ENCODE assay signal across 18 cellular contexts in the genomic region with DNA sequence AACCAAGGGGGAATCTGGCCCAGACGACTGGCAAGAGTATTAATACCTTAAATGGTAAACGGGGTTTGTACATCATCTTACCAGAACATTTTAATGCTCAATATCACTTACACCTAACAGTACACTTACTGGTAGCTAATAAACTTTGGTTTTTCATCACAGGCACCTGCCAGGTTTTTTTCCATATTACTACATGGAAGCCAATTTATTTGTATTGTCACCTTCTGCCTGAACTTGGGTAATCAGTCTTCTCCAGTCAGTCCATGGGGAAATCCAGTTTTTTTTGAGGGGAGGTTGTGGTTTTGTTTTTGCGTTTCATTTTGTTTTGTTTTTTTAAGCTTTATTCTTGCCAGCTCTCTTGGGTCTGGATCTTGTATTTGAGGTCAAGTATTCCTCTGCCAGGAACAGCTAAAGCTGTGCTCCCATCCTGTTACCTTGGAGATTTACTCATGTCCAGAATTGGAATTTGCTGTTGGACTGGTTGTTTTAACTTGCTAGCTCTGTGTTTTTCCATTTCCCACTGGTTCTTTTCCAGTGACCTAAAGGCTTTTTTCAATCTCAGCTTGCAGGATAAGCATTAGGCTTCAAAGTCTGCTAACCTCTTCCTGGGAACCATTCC. TPM values are rescaled to one million over a fixed set of nuclear protein-coding genes. Genes with fewer than 3 reads are reported as not detected.
DNase-seq lines count a peak whose midpoint lies in the region; ATAC-seq and TF ChIP-seq lines count a peak whose summit lies in the region.
"Had no signal": no experiment of that assay in that cellular context is flagged by ENCODE, and none has a peak within 500 bp of the region (broad histone marks: within the 10 kb centered on the region; RNA-seq: fewer than 3 reads in every experiment).

No MANE protein-coding gene starts in this region.

- TF ChIP-seq CTCF in right atrium auricular region (IDR thresholded peaks at IDR 0.05) (no peak), osteoblast (IDR thresholded peaks at IDR 0.05; ENCODE audit: extremely low read depth, low read depth, low read length) (no peak), GM13977 (IDR thresholded peaks at IDR 0.05; ENCODE audit: extremely low read depth, insufficient read depth, missing control alignments) (no peak)

- H3K4me2 ChIP-seq in osteoblast (ENCODE audit: insufficient read depth, low read length): no peak overlapping the region

- no peaks in the 10 kb centered on the region for H3K79me2 ChIP-seq in osteoblast (ENCODE audit: insufficient read depth, low read length)

- no peaks in the 10 kb centered on the region for H4K20me1 ChIP-seq in osteoblast (ENCODE audit: insufficient read depth, low read length)

- H2AFZ ChIP-seq in osteoblast (ENCODE audit: low read length): peak overlapping the region; percentile 20

- ATAC-seq in Right ventricle myocardium superior (ENCODE audit: poor library complexity) (peak; percentile 91), HG03135 (IDR thresholded peaks at IDR 0.05; ENCODE audit: unreplicated experiment) (no peak)
- ATAC-seq: PC-3 had no signal

- no peak for DNase-seq in Right ventricle myocardium superior
- no peak for DNase-seq in right atrium auricular region (ENCODE audit: low spot score)
- peak; percentile 24 for DNase-seq in fibroblast of the conjunctiva (ENCODE audit: low read depth)
- no peak for DNase-seq in osteoblast (ENCODE audit: insufficient read length, low spot score, missing footprints)
- no peak for DNase-seq in activated CD8-positive, alpha-beta memory T cell treated with anti-CD3 and anti-CD28 coated beads for 24 hours
- no peak for DNase-seq in dermis blood vessel endothelial cell
- DNase-seq in GM13977 (ENCODE audit: low spot score): no peak
- DNase-seq: activated effector memory CD4-positive, alpha-beta T cell treated with anti-CD3 and anti-CD28 coated beads, Interleukin-2, amount 50 U/mL, for 16 hours; CD8-positive, alpha-beta memory T cell; HFFc6; NCI-H146; NCI-H524 treated with DMSO at 0.1 percent for 48 hours; PC-3; transverse colon had no signal

- intact Hi-C loops in Right ventricle myocardium superior (cut with DNase I): no loop called here

- H3K4me1 ChIP-seq in right atrium auricular region (no peaks in the 10 kb centered on the region), osteoblast (ENCODE audit: insufficient read depth, low read length) (no peaks in the 10 kb centered on the region)
- H3K4me1 ChIP-seq: transverse colon had no signal

- H3K9me3 ChIP-seq in right atrium auricular region (no peaks in the 10 kb centered on the region), osteoblast (ENCODE audit: low read depth, low read length) (no peaks in the 10 kb centered on the region)
- H3K9me3 ChIP-seq: transverse colon had no signal

- H3K27me3 ChIP-seq in right atrium auricular region: no peaks in the 10 kb centered on the region
- H3K27me3 ChIP-seq in osteoblast (ENCODE audit: insufficient read depth, low read length): no peaks in the 10 kb centered on the region
- H3K27me3 ChIP-seq: cardiac muscle cell, transverse colon had no signal

- H3K4me3 ChIP-seq in right atrium auricular region: no peak overlapping the region
- no peak overlapping the region for H3K4me3 ChIP-seq in osteoblast (ENCODE audit: insufficient read depth, low read length)
- H3K4me3 ChIP-seq: cardiac muscle cell, transverse colon had no signal

- in situ Hi-C loops in GM13977 (cut with MboI; ENCODE audit: low pct_unique_long_range_greater_than_20kb, low sequenced_read_pairs, unreplicated experiment): loop anchor here (25.0 kb wide), 1 partner anchor 434 kb away; no protein-coding TSS in a partner anchor

- H3K36me3 ChIP-seq in right atrium auricular region: no peaks in the 10 kb centered on the region
- no peaks in the 10 kb centered on the region for H3K36me3 ChIP-seq in osteoblast (ENCODE audit: insufficient read depth, low read length)
- H3K36me3 ChIP-seq: cardiac muscle cell, transverse colon had no signal

- H3K27ac ChIP-seq in right atrium auricular region (peak overlapping the region in 1 of 2 donors; percentile 30), osteoblast (ENCODE audit: low read depth, low read length) (no peak overlapping the region)
- H3K27ac ChIP-seq: cardiac muscle cell, HL-60 had no signal

RNA-seq across cellular contexts. Expression of a gene that starts 11.1 kb away (rescaled TPM):
- total RNA-seq in Right ventricle myocardium superior (37.3 TPM), right atrium auricular region (10 to 100 TPM; 17.9 to 30.4 TPM), osteoblast (34.7 and 44.8 TPM in 2 replicates), dermis blood vessel endothelial cell (16.3 and 22.5 TPM in 2 replicates)

RNA-seq across cellular contexts. Expression of a gene that starts 48.9 kb away (rescaled TPM):
- 0.38 TPM for total RNA-seq in Right ventricle myocardium superior
- total RNA-seq in right atrium auricular region: 1 to 10 TPM in 1 of 2 donors, under 1 TPM in 1; 0.98 to 1.7 TPM
- total RNA-seq in osteoblast: 1.8 and 3.5 TPM in 2 replicates
- under 0.01 TPM in 1 of 2 replicates, not detected in the other for total RNA-seq in dermis blood vessel endothelial cell
- total RNA-seq: A172; CD8-positive, alpha-beta memory T cell; HFFc6; PC-3 had no signal
